Comparison of ENCODE assay signal across 10 cellular contexts in genomic region chr22:23068832-23069385, GRCh38. TPM values are rescaled to one million over a fixed set of nuclear protein-coding genes. Genes with fewer than 3 reads are reported as not detected.
DNase-seq lines count a peak whose midpoint lies in the region; FAIRE-seq and TF ChIP-seq lines count a peak whose summit lies in the region.
"Had no signal": no experiment of that assay in that cellular context is flagged by ENCODE, and none has a peak within 500 bp of the region (broad histone marks: within the 10 kb centered on the region; RNA-seq: fewer than 3 reads in every experiment).

No MANE protein-coding gene starts in this region.

- H2BK120ac ChIP-seq in H1 (replicated peaks; ENCODE audit: low read depth, low read length): no peak overlapping the region

- H2BK12ac ChIP-seq in H1 (ENCODE audit: low read depth, low read length): 0 out of 2 replicates have a peak overlapping the region, but pooled peaks have one; percentile 0

- H3K56ac ChIP-seq in H1 (replicated peaks; ENCODE audit: insufficient read length, low read depth, low read length): no peak overlapping the region

- H2BK5ac ChIP-seq in H1 (ENCODE audit: low read depth, low read length): no peak overlapping the region

- no peak overlapping the region for H3K18ac ChIP-seq in H1 (ENCODE audit: extremely low read depth, low read length)

- no peak for TF ChIP-seq RAD21 in H1 (IDR thresholded peaks at IDR 0.05 in 1 of 2, conservative IDR thresholded peaks at IDR 0.05 in 1 of 2; ENCODE audit: low read depth in 2 of 2, low read length in 2 of 2)

- no peak overlapping the region for H2AFZ ChIP-seq in H1 (ENCODE audit: low read length)
- no peak overlapping the region for H2AFZ ChIP-seq in osteoblast (ENCODE audit: low read length)

- peaks cover 11% of the 10 kb centered on the region; the same call in 1 of the 2 replicates for H3K23me2 ChIP-seq in H1 (ENCODE audit: low read depth, low read length)

- H3K79me2 ChIP-seq in H1 (ENCODE audit: control insufficient read depth in 1 of 2, insufficient read depth in 2 of 2, low read length in 2 of 2): no peaks in the 10 kb centered on the region
- no peaks in the 10 kb centered on the region for H3K79me2 ChIP-seq in osteoblast (ENCODE audit: insufficient read depth, low read length)

- H2AK5ac ChIP-seq in H1 (ENCODE audit: low read depth, low read length): peak overlapping the region; percentile 3; the same call in 1 of the 2 replicates

- TF ChIP-seq EP300 in H1 (IDR thresholded peaks at IDR 0.05; ENCODE audit: borderline replicate concordance in 1 of 2, low read depth in 2 of 2, low read length in 2 of 2): no peak

- H3K4me1 Mint-ChIP-seq in CD8-positive, alpha-beta memory T cell: peaks cover 12 to 26% (median 15%) of the 10 kb centered on the region in 3 donors
- peaks cover 8 to 23% (median 17%) of the 10 kb centered on the region in 3 donors for H3K4me1 Mint-ChIP-seq in IgD-negative memory B cell

- CTCF ChIA-PET in CD8-positive, alpha-beta memory T cell (lab: Charles Lee): interaction anchor here (1.1 kb wide), 2 partner anchors 107 to 221 kb away, joined by 3 read pairs; no protein-coding TSS in a partner anchor
- CTCF ChIA-PET in H1 (lab: Charles Lee; ENCODE audit: partially characterized antibody): interaction anchor here (0.6 to 5.2 kb wide), 8 partner anchors 26 to 1436 kb away, joined by 3 to 25 read pairs (median 4); no protein-coding TSS in a partner anchor

- H3K4me3 ChIP-seq in CD8-positive, alpha-beta memory T cell (ENCODE audit: low read length): no peak overlapping the region
- no peak overlapping the region; a peak in 1 of 8 replicates for H3K4me3 ChIP-seq in H1 (ENCODE audit: extremely low read depth in 1 of 4, insufficient read depth in 2 of 4, low read depth in 3 of 4, low read length in 4 of 4)
- H3K4me3 ChIP-seq in osteoblast (ENCODE audit: insufficient read depth, low read length): no peak overlapping the region

- no peak overlapping the region for H3K9ac ChIP-seq in H1 (replicated peaks in 1 of 4; ENCODE audit: extremely low read depth in 1 of 4, low read depth in 3 of 4, low read length in 3 of 4)

- 88% methylated on average over 8 of the region's 8 CpGs; no CpG with 5 or more reads in 1 of the 2 experiments for WGBS in H1 (ENCODE audit: extremely low coverage in 1 of 2, insufficient coverage in 1 of 2, insufficient read length in 1 of 2, insufficient replicate concordance in 2 of 2, low coverage in 1 of 2, low lambda C conversion rate in 2 of 2, missing lambda C conversion rate in 1 of 2), 2 experiments

- TF ChIP-seq POLR2A in H1 (IDR thresholded peaks at IDR 0.05; ENCODE audit: control extremely low read depth in 1 of 2, low read depth in 2 of 2, low read length in 2 of 2): no peak

- no peaks in the 10 kb centered on the region for H3K9me3 ChIP-seq in CD8-positive, alpha-beta memory T cell (ENCODE audit: low read length)
- no peaks in the 10 kb centered on the region for H3K9me3 ChIP-seq in H1 (ENCODE audit: insufficient read depth in 2 of 2, low read depth in 1 of 2, low read length in 1 of 2)
- no peaks in the 10 kb centered on the region for H3K9me3 ChIP-seq in osteoblast (ENCODE audit: low read depth, low read length)

- no peak for TF ChIP-seq CTCF in H1 (IDR thresholded peaks at IDR 0.05; ENCODE audit: control extremely low read depth in 1 of 3, insufficient read depth in 1 of 3, low read depth in 1 of 3, low read length in 3 of 3)
- no peak for TF ChIP-seq CTCF in osteoblast (IDR thresholded peaks at IDR 0.05; ENCODE audit: extremely low read depth, low read depth, low read length)

- POLR2A ChIA-PET in CD8-positive, alpha-beta memory T cell (lab: Charles Lee): no interaction called here
- POLR2A ChIA-PET in H1 (lab: Charles Lee; ENCODE audit: partially characterized antibody): no interaction called here

- H2BK15ac ChIP-seq in H1 (ENCODE audit: low read length): 0 out of 2 replicates have a peak overlapping the region, but pooled peaks have one; percentile 5

- no peak for FAIRE-seq in H1 (lab: Jason Lieb, UNC)
- FAIRE-seq: RCC 7860 had no signal

- peak overlapping the region; percentile 62 to 90 (median 88) for H3K4me3 Mint-ChIP-seq in CD8-positive, alpha-beta memory T cell
- peak overlapping the region; percentile 83 to 88 (median 87) for H3K4me3 Mint-ChIP-seq in IgD-negative memory B cell

- H3K14ac ChIP-seq in H1 (ENCODE audit: insufficient read length): no peak overlapping the region

- H3K4ac ChIP-seq in H1 (replicated peaks; ENCODE audit: insufficient read length, low read depth, low read length): no peak overlapping the region

- H3K27ac Mint-ChIP-seq in CD8-positive, alpha-beta memory T cell: peak overlapping the region in 6 of 8 donors; percentile 6 to 93 (median 63)
- peak overlapping the region; percentile 67 to 98 (median 80) for H3K27ac Mint-ChIP-seq in IgD-negative memory B cell

- H3K27me3 Mint-ChIP-seq in CD8-positive, alpha-beta memory T cell: peaks cover 5 to 18% of the 10 kb centered on the region in 2 donors
- peaks cover 2% of the 10 kb centered on the region for H3K27me3 Mint-ChIP-seq in IgD-negative memory B cell

- H4K91ac ChIP-seq in H1 (replicated peaks; ENCODE audit: insufficient read length, low read length): no peak overlapping the region

- DNase-seq in CD8-positive, alpha-beta memory T cell: peak in 1 of 5 donors; percentile 27
- DNase-seq in H1 (ENCODE audit: low read depth in 1 of 2, low spot score in 2 of 2) (no peak), osteoblast (ENCODE audit: insufficient read length, low spot score, missing footprints) (peak; percentile 49), NCI-H1930 (lab: John Stamatoyannopoulos, UW) (no peak), NCI-H446 treated with DMSO at 0.1 percent for 48 hours (lab: John Stamatoyannopoulos, UW) (no peak), DMS114 treated with DMSO at 0.1 percent for 48 hours (lab: John Stamatoyannopoulos, UW; ENCODE audit: unreplicated experiment) (no peak)
- DNase-seq: activated gamma-delta T cell treated with Interleukin-2 at 50 U/mL for 16 hours, cortex of kidney had no signal

- H4K8ac ChIP-seq in H1 (ENCODE audit: extremely low read depth, insufficient read depth, low read length): no peak overlapping the region

- H3K36me3 Mint-ChIP-seq in CD8-positive, alpha-beta memory T cell: peaks cover 0 to 2% (median 0%) of the 10 kb centered on the region in 3 donors
- H3K36me3 Mint-ChIP-seq in IgD-negative memory B cell: no peaks in the 10 kb centered on the region

- no peak overlapping the region for H3K27ac ChIP-seq in CD8-positive, alpha-beta memory T cell (ENCODE audit: low read depth, low read length)
- H3K27ac ChIP-seq in H1 (ENCODE audit: low read depth, low read length) (no peak overlapping the region), osteoblast (ENCODE audit: low read depth, low read length) (no peak overlapping the region)

- H3K4me2 ChIP-seq in H1 (ENCODE audit: insufficient read depth in 1 of 2, low read depth in 2 of 2, low read length in 2 of 2): peak overlapping the region in 1 of 2 experiments; percentile 92; a peak in 1 of 4 replicates
- H3K4me2 ChIP-seq in osteoblast (ENCODE audit: insufficient read depth, low read length): no peak overlapping the region

- H2BK20ac ChIP-seq in H1 (ENCODE audit: low read length): no peak overlapping the region

- H3K9me3 Mint-ChIP-seq in CD8-positive, alpha-beta memory T cell: no peaks in the 10 kb centered on the region
- no peaks in the 10 kb centered on the region for H3K9me3 Mint-ChIP-seq in IgD-negative memory B cell

- no peaks in the 10 kb centered on the region for H3K36me3 ChIP-seq in CD8-positive, alpha-beta memory T cell (ENCODE audit: insufficient read depth, low read length)
- H3K36me3 ChIP-seq in H1 (ENCODE audit: control insufficient read depth in 2 of 4, insufficient read depth in 4 of 4, low read length in 3 of 4): no peaks in the 10 kb centered on the region
- H3K36me3 ChIP-seq in osteoblast (ENCODE audit: insufficient read depth, low read length): no peaks in the 10 kb centered on the region

- no peak overlapping the region for H4K5ac ChIP-seq in H1 (ENCODE audit: insufficient read length, low read depth, low read length)

- H3K23ac ChIP-seq in H1 (ENCODE audit: insufficient read length): no peak overlapping the region

- H3K79me1 ChIP-seq in H1 (ENCODE audit: low read depth, low read length): no peaks in the 10 kb centered on the region; the same call in 1 of the 2 replicates

- H4K20me1 ChIP-seq in H1 (replicated peaks in 1 of 2; ENCODE audit: control insufficient read depth in 1 of 2, insufficient read depth in 2 of 2, low read length in 2 of 2) (peaks cover 6 to 17% of the 10 kb centered on the region in 2 experiments), osteoblast (ENCODE audit: insufficient read depth, low read length) (no peaks in the 10 kb centered on the region)

- H3K4me1 ChIP-seq in CD8-positive, alpha-beta memory T cell (ENCODE audit: insufficient read depth, low read length): peaks cover 15% of the 10 kb centered on the region
- H3K4me1 ChIP-seq in H1 (replicated peaks in 1 of 4; ENCODE audit: control insufficient read depth in 3 of 4, insufficient read depth in 4 of 4, low read length in 3 of 4): peaks cover 0 to 10% (median 5%) of the 10 kb centered on the region in 4 experiments; a peak in 5 of 7 replicates
- H3K4me1 ChIP-seq in osteoblast (ENCODE audit: insufficient read depth, low read length): peaks cover 5% of the 10 kb centered on the region

- H3K27me3 ChIP-seq in CD8-positive, alpha-beta memory T cell (ENCODE audit: insufficient read depth, low read length, poor library complexity, severe bottlenecking): peaks cover 21% of the 10 kb centered on the region
- peaks cover 6 to 42% (median 37%) of the 10 kb centered on the region in 4 experiments for H3K27me3 ChIP-seq in H1 (replicated peaks in 1 of 4; ENCODE audit: control insufficient read depth in 3 of 4, extremely low read depth in 1 of 4, insufficient read depth in 3 of 4, low read length in 3 of 4)
- H3K27me3 ChIP-seq in osteoblast (ENCODE audit: insufficient read depth, low read length): peaks cover 3% of the 10 kb centered on the region

TF ChIP-seq in H1, 55 proteins besides CTCF, POLR2A, EP300 and RAD21 (continues in another document):
- TF ChIP-seq GTF2F1 (IDR thresholded peaks at IDR 0.05; ENCODE audit: borderline replicate concordance, low read depth, low read length) (no peak), RNF2 (IDR thresholded peaks at IDR 0.05; ENCODE audit: borderline replicate concordance, low read depth, low read length, missing control alignments, poor library complexity, severe bottlenecking) (no peak)

RNA-seq across cellular contexts. Expression of gene GNAZ, which starts 1.4 kb away (rescaled TPM):
- 1 to 10 TPM; 2.0 to 2.6 TPM for total RNA-seq in CD8-positive, alpha-beta memory T cell
- 0.53 TPM for polyA plus RNA-seq in CD8-positive, alpha-beta memory T cell
- polyA plus RNA-seq in IgD-negative memory B cell: 2.0 TPM
- total RNA-seq in H1 (2021; fragmentation: NEBNext Ultra II Directional; extraction: Animal tissue kit (Norgen Biotek cat#: 25700)): 9.6 and 9.7 TPM in 2 replicates
- polyA plus RNA-seq in H1 (2011; rRNA removed): 6.6 and 6.9 TPM in 2 replicates
- 7.7 TPM for polyA plus RNA-seq in H1 (2011; cell fraction: cytosol; rRNA removed)
- polyA plus RNA-seq in H1 (2011; cell fraction: nucleus; rRNA removed): 7.4 TPM
- polyA plus RNA-seq in H1 (2012, experiment 1 of 2): 5.7 to 7.8 TPM (median 6.8 TPM) in 4 replicates
- 4.4 TPM for polyA plus RNA-seq in H1 (2012, experiment 2 of 2)
- polyA plus RNA-seq in H1 (2013, experiment 1 of 2): 5.3 TPM
- polyA plus RNA-seq in H1 (2013, experiment 2 of 2): 5.5 TPM
- 6.4 and 7.5 TPM in 2 replicates for polyA minus RNA-seq in H1 (2011; rRNA and poly(A)+ RNA removed)
- polyA minus RNA-seq in H1 (2011; cell fraction: cytosol; rRNA and poly(A)+ RNA removed): 5.6 TPM
- 4.3 TPM for polyA minus RNA-seq in H1 (2011; cell fraction: nucleus; rRNA and poly(A)+ RNA removed)
- total RNA-seq in osteoblast: 0.29 and 0.72 TPM in 2 replicates
